Comparison of ENCODE assay signal across 1 cellular context in the genomic region with DNA sequence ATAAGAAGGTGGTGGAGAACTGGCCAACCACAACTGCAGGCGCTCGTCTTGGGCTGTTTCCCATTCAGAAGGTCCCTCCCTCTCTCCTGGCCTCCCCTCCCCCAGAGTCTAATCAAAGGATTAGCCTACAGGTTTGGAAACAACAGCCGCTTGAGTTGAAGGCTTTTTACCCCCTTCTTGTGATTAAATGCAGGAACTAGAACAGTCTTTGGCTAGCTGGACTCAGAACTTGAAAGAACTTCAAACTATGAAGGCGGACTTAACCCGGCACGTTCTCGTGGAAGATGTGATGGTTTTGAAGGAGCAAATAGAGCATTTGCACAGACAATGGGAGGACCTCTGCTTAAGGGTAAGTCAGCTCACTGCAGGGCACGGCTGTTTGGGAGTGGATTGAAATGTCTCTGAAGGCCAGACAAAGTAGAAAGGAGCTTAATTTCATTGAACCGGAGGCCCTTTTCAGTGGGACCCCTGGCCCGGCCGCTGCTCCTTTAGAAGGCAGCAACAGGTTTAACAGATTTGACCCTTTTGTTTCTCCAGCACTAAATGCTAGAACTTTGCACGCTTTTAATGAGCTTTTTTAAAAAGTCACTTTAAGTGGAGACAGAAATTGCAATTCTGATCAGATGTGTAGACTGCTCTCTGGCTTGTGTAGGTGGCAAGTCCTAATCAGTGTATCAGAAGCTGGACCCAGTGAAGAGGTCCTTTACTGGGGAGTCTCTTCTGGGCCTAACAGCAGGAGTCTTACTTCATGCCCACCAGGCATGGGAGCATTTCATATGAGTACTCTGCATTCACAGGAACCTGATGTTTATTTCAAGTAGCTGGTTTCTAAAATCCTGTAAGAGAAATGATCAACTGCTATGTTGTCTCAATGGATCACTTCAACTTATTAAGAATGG.
TF ChIP-seq lines count a peak whose summit lies in the region.

No MANE protein-coding gene starts in this region.

TF ChIP-seq in IMR-90, 13 proteins besides CTCF, POLR2A, EP300 and RAD21:
- TF ChIP-seq CEBPB (IDR thresholded peaks at IDR 0.05; ENCODE audit: low read depth, low read length) = no peak
